In genomic region chr3:25603703-25604102, GRCh38 we compare ENCODE assay signal across 13 cellular contexts.
DNase-seq lines count a peak whose midpoint lies in the region; ATAC-seq and TF ChIP-seq lines count a peak whose summit lies in the region.
"Had no signal": no experiment of that assay in that cellular context is flagged by ENCODE, and none has a peak within 500 bp of the region (broad histone marks: within the 10 kb centered on the region; RNA-seq: fewer than 3 reads in every experiment).

No MANE protein-coding gene starts in this region.

- ATAC-seq in Right ventricle myocardium inferior (peak; percentile 93), right lobe of liver (peak; percentile 98 to 100 (median 99)), GM18498 (IDR thresholded peaks at IDR 0.05; ENCODE audit: unreplicated experiment) (no peak), HG03460 (IDR thresholded peaks at IDR 0.05; ENCODE audit: unreplicated experiment) (no peak)

- H3K4me1 Mint-ChIP-seq in endothelial cell (ENCODE audit: unreplicated experiment), result no peaks in the 10 kb centered on the region

- peaks cover 14% of the 10 kb centered on the region for H3K36me3 Mint-ChIP-seq in endothelial cell (ENCODE audit: low read depth, unreplicated experiment)

- no peak for TF ChIP-seq POLR2A in right lobe of liver (IDR thresholded peaks at IDR 0.05)

- TF ChIP-seq CTCF in right lobe of liver (IDR thresholded peaks at IDR 0.05), result no peak
- no peak for TF ChIP-seq CTCF in endothelial cell (IDR thresholded peaks at IDR 0.05; ENCODE audit: unreplicated experiment)

- no peaks in the 10 kb centered on the region for H3K27me3 ChIP-seq in right lobe of liver

- peaks cover 0 to 35% (median 6%) of the 10 kb centered on the region in 4 donors for H3K36me3 ChIP-seq in right lobe of liver

- H3K27ac Mint-ChIP-seq in endothelial cell (ENCODE audit: unreplicated experiment), result no peak overlapping the region

- DNase-seq in Right ventricle myocardium inferior (ENCODE audit: missing footprints) (no peak), cardiac septum (ENCODE audit: low spot score) (no peak), amniotic epithelial cell (ENCODE audit: low read depth) (peak; percentile 24), right lobe of liver (peak in 1 of 3 donors; percentile 61), AG08395 (ENCODE audit: low spot score) (no peak), endothelial cell (ENCODE audit: low spot score) (no peak)
- DNase-seq: activated CD4-positive, CD25-positive, alpha-beta regulatory T cell; anterior cingulate cortex; NCI-H526; posterior cingulate gyrus; stimulated activated CD8-positive, alpha-beta memory T cell treated with anti-CD3 and anti-CD28 coated beads, Interleukin-4, amount 100 ng/mL, for 48 hours had no signal

- WGBS in right lobe of liver (ENCODE audit: insufficient coverage, low coverage, low lambda C conversion rate, missing lambda C conversion rate), result 0% methylated on average over 1 of the region's 1 CpG

- no peak overlapping the region for H3K4me3 Mint-ChIP-seq in endothelial cell (ENCODE audit: unreplicated experiment)

- no peaks in the 10 kb centered on the region for H3K9me3 ChIP-seq in right lobe of liver

- intact Hi-C loops in Right ventricle myocardium inferior (cut with DNase I) (no loop called here), cardiac septum (cut with DNase I) (loop anchor here (5.0 kb wide), 1 partner anchor 831 kb away; no protein-coding TSS in a partner anchor), right lobe of liver (cut with DNase I) (no loop called here)

- H3K9me3 Mint-ChIP-seq in endothelial cell (ENCODE audit: unreplicated experiment), result no peaks in the 10 kb centered on the region

- no peak overlapping the region for H3K4me3 ChIP-seq in right lobe of liver

- H3K27ac ChIP-seq in right lobe of liver, result peak overlapping the region in 2 of 3 donors; percentile 17 to 45

- no peaks in the 10 kb centered on the region for H3K27me3 Mint-ChIP-seq in endothelial cell (ENCODE audit: unreplicated experiment)

- H3K4me1 ChIP-seq in right lobe of liver, result peaks cover 0 to 19% (median 5%) of the 10 kb centered on the region in 4 donors

Comparison
In these comparisons a context has a peak if more than half of its experiments do, and no peak if none do; other contexts are left out.
1. ATAC-seq: peak in Right ventricle myocardium inferior (single experiment) and right lobe of liver (4 of 4); none in GM18498 (single experiment) and HG03460 (single experiment).